1 cellular context compared by ENCODE assay signal in the genomic region with DNA sequence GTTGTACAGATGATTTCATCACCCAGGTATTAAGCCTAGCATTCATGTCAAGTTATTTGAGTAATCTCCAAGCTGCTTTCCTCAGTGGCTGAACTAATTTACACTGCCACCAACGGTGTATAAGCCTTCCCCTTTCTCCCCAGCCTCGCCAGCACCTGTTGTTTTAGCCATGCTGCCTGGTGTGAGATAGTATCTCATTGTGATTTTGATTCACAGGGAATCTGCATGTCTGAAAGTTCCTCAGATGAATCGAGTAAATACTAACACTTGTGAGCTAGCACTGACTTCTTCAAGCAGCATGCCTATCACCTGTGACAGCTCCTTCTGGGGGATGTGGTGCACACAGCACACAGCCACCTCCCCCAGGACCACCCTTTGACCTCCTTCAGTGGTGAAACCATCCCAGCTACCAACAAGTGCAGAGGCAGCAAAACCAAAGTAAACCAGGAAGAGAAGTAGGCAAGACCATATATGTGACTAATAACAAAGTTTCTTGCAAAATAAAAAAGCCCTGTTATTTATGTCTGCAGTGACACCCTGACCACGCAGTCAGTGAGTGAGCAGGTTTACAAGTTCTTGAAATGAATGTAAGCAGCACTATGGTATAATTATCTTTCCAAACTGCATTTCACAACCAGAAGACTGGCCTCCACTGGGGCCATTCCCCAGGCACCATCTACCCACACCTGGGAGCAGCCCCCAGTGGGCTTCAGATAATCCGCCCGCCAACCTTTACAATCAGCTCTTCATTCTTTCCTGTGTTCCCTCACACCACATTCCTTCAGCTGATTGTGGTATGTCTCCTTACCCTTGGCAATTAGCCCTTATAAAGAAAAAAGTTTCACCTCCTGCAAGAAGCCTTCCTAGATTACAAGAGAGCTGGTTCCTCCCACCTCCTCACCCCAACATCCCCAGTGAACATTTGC.
TF ChIP-seq lines count a peak whose summit lies in the region.

No MANE protein-coding gene starts in this region.

TF ChIP-seq in Ishikawa, 13 proteins besides CTCF, POLR2A, EP300 and RAD21 (continued from another document):
- no peak for TF ChIP-seq CREB1 (IDR thresholded peaks at IDR 0.05; ENCODE audit: low read depth)
- TF ChIP-seq, protein P1, sequence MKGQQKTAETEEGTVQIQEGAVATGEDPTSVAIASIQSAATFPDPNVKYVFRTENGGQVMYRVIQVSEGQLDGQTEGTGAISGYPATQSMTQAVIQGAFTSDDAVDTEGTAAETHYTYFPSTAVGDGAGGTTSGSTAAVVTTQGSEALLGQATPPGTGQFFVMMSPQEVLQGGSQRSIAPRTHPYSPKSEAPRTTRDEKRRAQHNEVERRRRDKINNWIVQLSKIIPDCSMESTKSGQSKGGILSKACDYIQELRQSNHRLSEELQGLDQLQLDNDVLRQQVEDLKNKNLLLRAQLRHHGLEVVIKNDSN (IDR thresholded peaks at IDR 0.05): no peak
